23 cellular contexts compared by ENCODE assay signal in genomic region chr14:62939970-62940369, GRCh38.
"Had no signal": no experiment of that assay in that cellular context is flagged by ENCODE, and none has a peak within 500 bp of the region (broad histone marks: within the 10 kb centered on the region; RNA-seq: fewer than 3 reads in every experiment).

No MANE protein-coding gene starts in this region.

- H3K27me3 ChIP-seq: hepatocyte, thyroid gland had no signal

- H3K9me3 ChIP-seq: lower lobe of right lung, thyroid gland had no signal

- H3K36me3 ChIP-seq: lower lobe of right lung, thyroid gland had no signal

- H3K27ac ChIP-seq: hepatocyte, lower lobe of right lung, parathyroid adenoma, skin epidermis, thyroid gland had no signal

- H3K4me3 ChIP-seq: hepatocyte, lower lobe of right lung, mucosa of descending colon, skin epidermis, thyroid gland had no signal

- H3K4me1 ChIP-seq: lower lobe of right lung, parathyroid adenoma, thyroid gland had no signal

- DNase-seq: activated B cell treated with CpG ODN at 0.5 μM for 24 hours; activated CD4-positive, alpha-beta T cell treated with anti-CD3 and anti-CD28 coated beads for 36 hours; activated CD4-positive, alpha-beta T cell treated with anti-CD3 and anti-CD28 coated beads, Interleukin-2, amount 50 U/mL, for 4 hours; activated CD8-positive, alpha-beta memory T cell treated with anti-CD3 and anti-CD28 coated beads, Interleukin-2, amount 50 U/mL, for 48 hours; activated naive CD4-positive, alpha-beta T cell treated with Interleukin-2 at 50 U/mL for 16 hours; activated naive CD8-positive, alpha-beta T cell treated with anti-CD3 and anti-CD28 coated beads for 36 hours; activated T-cell treated with anti-CD3 and anti-CD28 coated beads, Interleukin-2, amount 50 U/mL, for 4 hours; effector memory CD4-positive, alpha-beta T cell; foreskin melanocyte; glutamatergic neuron; immature natural killer cell; lower lobe of right lung; mesendoderm; mucosa of descending colon; naive B cell; nucleus accumbens; right cardiac atrium; stimulated activated CD4-positive, alpha-beta T cell treated with anti-CD3 and anti-CD28 coated beads, Interleukin-1b, Interleukin-23, amount 100 ng/mL, for 48 hours; substantia nigra; thyroid gland had no signal
